8 cellular contexts compared by ENCODE assay signal in the genomic region with DNA sequence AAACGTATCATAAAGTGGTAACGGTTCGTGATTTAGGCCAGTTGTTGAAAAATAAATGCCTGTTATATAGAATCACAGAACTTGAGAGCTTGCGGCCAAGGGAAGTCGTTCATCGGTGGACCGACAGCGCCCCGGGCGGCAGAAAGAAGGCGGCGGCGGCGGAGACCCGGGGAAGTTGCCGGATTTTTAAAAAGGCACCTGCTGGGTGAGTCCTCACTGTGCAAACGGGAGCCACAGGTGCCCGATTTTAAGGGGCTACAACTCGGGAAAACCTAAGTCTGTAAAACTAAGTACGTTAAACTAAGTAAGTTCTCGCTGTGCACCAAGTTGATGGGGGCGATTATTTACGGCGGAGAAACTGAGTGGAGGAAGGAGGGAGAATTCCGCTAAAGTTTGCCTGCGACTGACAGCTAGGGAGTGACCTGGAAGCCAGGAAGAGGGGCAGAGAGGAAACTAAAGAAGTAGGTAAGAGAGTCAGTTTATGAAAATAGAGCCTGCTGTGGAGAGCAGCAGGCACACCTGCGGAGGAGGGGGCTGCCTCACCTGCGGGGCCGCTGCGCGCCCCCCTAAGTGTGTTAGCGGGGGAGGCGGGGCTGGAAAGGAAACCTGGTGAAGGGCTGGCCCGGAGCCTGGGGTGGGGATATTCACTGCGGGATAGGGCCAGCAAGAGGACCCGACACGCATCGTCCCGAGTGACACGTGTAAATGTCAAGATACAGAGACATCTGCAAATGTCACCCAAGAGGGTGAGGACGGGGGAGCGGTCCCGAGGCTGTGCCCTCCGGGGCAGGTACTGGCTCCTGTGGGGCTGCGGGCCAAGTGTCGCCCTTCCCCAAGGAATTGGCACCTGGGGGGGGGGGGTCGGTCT. TPM values are rescaled to one million over a fixed set of nuclear protein-coding genes. Genes with fewer than 3 reads are reported as not detected.
DNase-seq lines count a peak whose midpoint lies in the region; ATAC-seq and TF ChIP-seq lines count a peak whose summit lies in the region.

No MANE protein-coding gene starts in this region.

- H3K36me3 Mint-ChIP-seq in activated naive CD4-positive, alpha-beta T cell treated with anti-CD3 and anti-CD28 coated beads for 36 hours (ENCODE audit: low read depth) = peaks cover 1% of the 10 kb centered on the region

- peak overlapping the region in 7 of 8 donors; percentile 25 to 61 (median 39) for H3K4me3 ChIP-seq in spleen

- DNase-seq in activated naive CD4-positive, alpha-beta T cell treated with anti-CD3 and anti-CD28 coated beads for 36 hours = peak; percentile 44
- DNase-seq in activated naive CD4-positive, alpha-beta T cell treated with anti-CD3 and anti-CD28 coated beads, Interleukin-2, amount 50 U/mL, for 16 hours = no peak
- DNase-seq in SW480 (ENCODE audit: low spot score) (peak; percentile 65), caudate nucleus (lab: John Stamatoyannopoulos, UW) (peak in 55 of 61 donors; percentile 11 to 84 (median 58)), islet precursor cell (peak; percentile 78), spleen (no peak), 8988T (no peak)

- H3K27ac Mint-ChIP-seq in activated naive CD4-positive, alpha-beta T cell treated with anti-CD3 and anti-CD28 coated beads for 36 hours = no peak overlapping the region

- TF ChIP-seq CTCF in spleen (IDR thresholded peaks at IDR 0.05 in 8 of 11, conservative IDR thresholded peaks at IDR 0.05 in 3 of 11) = peak in 9 of 11 experiments; percentile 42 to 75 (median 51)

- intact Hi-C loops in activated naive CD4-positive, alpha-beta T cell treated with anti-CD3 and anti-CD28 coated beads for 36 hours (cut with micrococcal nuclease) = loop anchor here (1.0 kb wide), 1 partner anchor 405 kb away; no protein-coding TSS in a partner anchor
- intact Hi-C loops in spleen (cut with DNase I; ENCODE audit: low total_unique reads) = loop anchor here (5.0 kb wide), 1 partner anchor 405 kb away; no protein-coding TSS in a partner anchor

- H3K36me3 ChIP-seq in spleen = no peaks in the 10 kb centered on the region

- TF ChIP-seq POLR2A in spleen (IDR thresholded peaks at IDR 0.05) = no peak

- WGBS in spleen, 5 donors = 2 to 6% (median 4%) methylated on average over 43 to 47 of the region's 47 CpGs

- no peak for ATAC-seq in HG03039 (IDR thresholded peaks at IDR 0.05; ENCODE audit: unreplicated experiment)

- CTCF ChIA-PET in activated naive CD4-positive, alpha-beta T cell treated with anti-CD3 and anti-CD28 coated beads for 36 hours (lab: Charles Lee) = no interaction called here

- H3K27ac ChIP-seq in caudate nucleus (ENCODE audit: low read depth, low read length) (no peak overlapping the region), spleen (peak overlapping the region in 3 of 8 donors; percentile 24 to 42 (median 37))

- H3K4me3 Mint-ChIP-seq in activated naive CD4-positive, alpha-beta T cell treated with anti-CD3 and anti-CD28 coated beads for 36 hours = no peak overlapping the region

- peaks cover 3% of the 10 kb centered on the region for H3K9me3 Mint-ChIP-seq in activated naive CD4-positive, alpha-beta T cell treated with anti-CD3 and anti-CD28 coated beads for 36 hours

- H3K9me3 ChIP-seq in spleen = peaks cover 0 to 9% (median 0%) of the 10 kb centered on the region in 8 donors

- peaks cover 0 to 58% (median 21%) of the 10 kb centered on the region in 7 donors for H3K27me3 ChIP-seq in spleen (replicated peaks in 1 of 7)

- H3K4me1 ChIP-seq in spleen = peaks cover 5 to 29% (median 13%) of the 10 kb centered on the region in 6 donors

- peaks cover 51% of the 10 kb centered on the region for H3K27me3 Mint-ChIP-seq in activated naive CD4-positive, alpha-beta T cell treated with anti-CD3 and anti-CD28 coated beads for 36 hours (ENCODE audit: low read depth)

- H3K4me1 Mint-ChIP-seq in activated naive CD4-positive, alpha-beta T cell treated with anti-CD3 and anti-CD28 coated beads for 36 hours (ENCODE audit: low read depth) = peaks cover 5% of the 10 kb centered on the region

RNA-seq across cellular contexts. Expression of gene ADAM12, which starts 1.0 kb away (rescaled TPM):
- not detected for total RNA-seq in activated naive CD4-positive, alpha-beta T cell treated with anti-CD3 and anti-CD28 coated beads for 36 hours
- 1 to 10 TPM in 5 of 7 donors, under 1 TPM in 2; 0.51 to 7.0 (median 1.4) TPM for total RNA-seq in spleen
- polyA plus RNA-seq in spleen = under 1 TPM; 0.51 to 0.72 (median 0.71) TPM

Comparison
In these comparisons a context has a peak if more than half of its experiments do, and no peak if none do; other contexts are left out.
1. DNase-seq: peak in activated naive CD4-positive, alpha-beta T cell treated with anti-CD3 and anti-CD28 coated beads for 36 hours (single experiment), SW480 (single experiment), caudate nucleus (55 of 61) and islet precursor cell (single experiment); none in activated naive CD4-positive, alpha-beta T cell treated with anti-CD3 and anti-CD28 coated beads, Interleukin-2, amount 50 U/mL, for 16 hours (single experiment), spleen (single experiment) and 8988T (single experiment).